ENCODE assay signal across 14 cellular contexts in the genomic region with DNA sequence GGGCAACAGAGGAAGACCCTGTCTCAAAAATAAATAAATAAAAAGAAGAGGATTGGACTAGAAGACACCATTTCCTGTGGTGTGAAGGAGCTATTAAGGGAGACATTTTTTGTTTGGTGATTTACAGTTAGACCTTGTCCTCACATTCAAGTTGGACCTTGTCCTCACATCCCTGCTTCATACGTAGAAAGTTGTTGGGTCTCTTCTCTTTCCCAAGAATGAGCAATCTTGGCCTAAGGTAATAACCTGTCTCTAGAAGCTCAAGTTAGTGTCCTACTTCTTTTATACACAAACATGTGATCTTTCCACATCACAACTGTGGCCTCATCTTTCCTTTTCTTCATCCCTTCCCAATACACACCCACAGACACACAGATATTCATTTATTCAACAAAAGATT. TPM values are rescaled to one million over a fixed set of nuclear protein-coding genes. Genes with fewer than 3 reads are reported as not detected.
DNase-seq lines count a peak whose midpoint lies in the region; ATAC-seq and TF ChIP-seq lines count a peak whose summit lies in the region.
"Had no signal": no experiment of that assay in that cellular context is flagged by ENCODE, and none has a peak within 500 bp of the region (broad histone marks: within the 10 kb centered on the region; RNA-seq: fewer than 3 reads in every experiment).

No MANE protein-coding gene starts in this region.

- H3K4me3 ChIP-seq in Loucy (ENCODE audit: low read length, poor library complexity, severe bottlenecking), result no peak overlapping the region
- H3K4me3 ChIP-seq: GM12878 had no signal

- H3K36me3 ChIP-seq in Loucy (ENCODE audit: insufficient read depth, low read length), result no peaks in the 10 kb centered on the region

- no peaks in the 10 kb centered on the region for H3F3A ChIP-seq in Loucy (ENCODE audit: low read depth)

- CTCF ChIA-PET in activated naive CD4-positive, alpha-beta T cell treated with anti-CD3 and anti-CD28 coated beads, Interleukin-2, amount 10 ng/mL, durations not matched to agents 7 days and 5 days (lab: Charles Lee), result interaction anchor here (0.9 to 1.5 kb wide), 3 partner anchors 9 to 15 kb away, joined by 3 to 5 read pairs (median 5); no protein-coding TSS in a partner anchor

- peaks cover 24% of the 10 kb centered on the region for H3K4me1 ChIP-seq in Loucy (ENCODE audit: insufficient read depth, low read length, poor library complexity, severe bottlenecking)

- 0 out of 2 replicates have a peak overlapping the region, but pooled peaks have one; percentile 32 for H2AFZ ChIP-seq in Loucy (ENCODE audit: low read length)

- no peaks in the 10 kb centered on the region for H3K79me2 ChIP-seq in Loucy (ENCODE audit: insufficient read depth, low read length)

- no peaks in the 10 kb centered on the region for H3K9me2 ChIP-seq in Loucy (replicated peaks; ENCODE audit: low read depth, low read length)

- H4K20me1 ChIP-seq in Loucy (ENCODE audit: insufficient read depth, low read length, poor library complexity, severe bottlenecking), result no peaks in the 10 kb centered on the region

- no peak for TF ChIP-seq CTCF in Loucy (conservative IDR thresholded peaks at IDR 0.05; ENCODE audit: low read length)
- no peak for TF ChIP-seq CTCF in nephron progenitor cell (IDR thresholded peaks at IDR 0.05)
- TF ChIP-seq CTCF in glutamatergic neuron (IDR thresholded peaks at IDR 0.05; ENCODE audit: partially characterized antibody, unreplicated experiment), result no peak

- H3K27ac Mint-ChIP-seq in nephron progenitor cell (peak overlapping the region; percentile 5), immature natural killer cell (no peak overlapping the region), glutamatergic neuron (ENCODE audit: unreplicated experiment) (no peak overlapping the region)
- H3K27ac Mint-ChIP-seq in activated naive CD4-positive, alpha-beta T cell treated with anti-CD3 and anti-CD28 coated beads, Interleukin-2, amount 10 ng/mL, durations not matched to agents 7 days and 5 days, result no peak overlapping the region
- peak overlapping the region in 1 of 2 donors; percentile 58 for H3K27ac Mint-ChIP-seq in activated naive CD4-positive, alpha-beta T cell treated with anti-CD3 and anti-CD28 coated beads, Interleukin-2, amount 50 U/mL, for 72 hours
- H3K27ac Mint-ChIP-seq: B cell; CD4-positive, alpha-beta T cell had no signal

- DNase-seq in epithelial cell of prostate (ENCODE audit: low read depth, low spot score), result no peak
- no peak for DNase-seq in nephron progenitor cell
- DNase-seq in activated naive CD4-positive, alpha-beta T cell treated with anti-CD3 and anti-CD28 coated beads, Interleukin-2, amount 10 ng/mL, durations not matched to agents 7 days and 5 days, result no peak
- no peak for DNase-seq in immature natural killer cell
- no peak for DNase-seq in activated naive CD4-positive, alpha-beta T cell treated with anti-CD3 and anti-CD28 coated beads, Interleukin-2, amount 50 U/mL, for 72 hours (ENCODE audit: low spot score in 2 of 2)
- no peak for DNase-seq in glutamatergic neuron
- DNase-seq: C1 segment of cervical spinal cord; CD4-positive, alpha-beta T cell; DMS79 had no signal

- H3K4me3 Mint-ChIP-seq in nephron progenitor cell (no peak overlapping the region), immature natural killer cell (no peak overlapping the region), glutamatergic neuron (ENCODE audit: unreplicated experiment) (no peak overlapping the region)
- H3K4me3 Mint-ChIP-seq in activated naive CD4-positive, alpha-beta T cell treated with anti-CD3 and anti-CD28 coated beads, Interleukin-2, amount 10 ng/mL, durations not matched to agents 7 days and 5 days, result no peak overlapping the region
- H3K4me3 Mint-ChIP-seq: B cell; CD4-positive, alpha-beta T cell had no signal

- no peak overlapping the region for H3K9ac ChIP-seq in Loucy (ENCODE audit: low read depth, low read length, poor library complexity, severe bottlenecking)

- H3K36me3 Mint-ChIP-seq in nephron progenitor cell (ENCODE audit: low read depth) (no peaks in the 10 kb centered on the region), immature natural killer cell (peaks cover 0 to 5% (median 3%) of the 10 kb centered on the region in 3 donors), glutamatergic neuron (ENCODE audit: unreplicated experiment) (no peaks in the 10 kb centered on the region)
- H3K36me3 Mint-ChIP-seq in activated naive CD4-positive, alpha-beta T cell treated with anti-CD3 and anti-CD28 coated beads, Interleukin-2, amount 10 ng/mL, durations not matched to agents 7 days and 5 days, result peaks cover 7% of the 10 kb centered on the region
- no peaks in the 10 kb centered on the region for H3K36me3 Mint-ChIP-seq in activated naive CD4-positive, alpha-beta T cell treated with anti-CD3 and anti-CD28 coated beads, Interleukin-2, amount 50 U/mL, for 72 hours

- H3K27ac ChIP-seq in epithelial cell of prostate, result peak overlapping the region; percentile 100
- H3K27ac ChIP-seq: HL-60 had no signal

- H3K4me1 Mint-ChIP-seq in nephron progenitor cell (peaks cover 54% of the 10 kb centered on the region), immature natural killer cell (no peaks in the 10 kb centered on the region), glutamatergic neuron (ENCODE audit: low read depth, unreplicated experiment) (no peaks in the 10 kb centered on the region)
- peaks cover 21% of the 10 kb centered on the region for H3K4me1 Mint-ChIP-seq in activated naive CD4-positive, alpha-beta T cell treated with anti-CD3 and anti-CD28 coated beads, Interleukin-2, amount 10 ng/mL, durations not matched to agents 7 days and 5 days

- ATAC-seq in activated naive CD4-positive, alpha-beta T cell treated with anti-CD3 and anti-CD28 coated beads, Interleukin-2, amount 50 U/mL, for 72 hours, result no peak
- ATAC-seq: GM12878, HCT116 had no signal

- no peaks in the 10 kb centered on the region for H3K9me3 ChIP-seq in Loucy (ENCODE audit: insufficient read depth, low read depth, low read length)

- no peak overlapping the region for H3K4me2 ChIP-seq in Loucy (ENCODE audit: low read depth, low read length, poor library complexity, severe bottlenecking)

- H3K9me3 Mint-ChIP-seq in nephron progenitor cell (peaks cover 7% of the 10 kb centered on the region), immature natural killer cell (no peaks in the 10 kb centered on the region), glutamatergic neuron (ENCODE audit: unreplicated experiment) (peaks cover 6% of the 10 kb centered on the region)
- H3K9me3 Mint-ChIP-seq in activated naive CD4-positive, alpha-beta T cell treated with anti-CD3 and anti-CD28 coated beads, Interleukin-2, amount 10 ng/mL, durations not matched to agents 7 days and 5 days, result peaks cover 1% of the 10 kb centered on the region
- H3K9me3 Mint-ChIP-seq in activated naive CD4-positive, alpha-beta T cell treated with anti-CD3 and anti-CD28 coated beads, Interleukin-2, amount 50 U/mL, for 72 hours, result peaks cover 0 to 5% of the 10 kb centered on the region in 2 donors
- H3K9me3 Mint-ChIP-seq: CD4-positive, alpha-beta T cell had no signal

- H3K27me3 ChIP-seq in Loucy (ENCODE audit: insufficient read depth, low read length, poor library complexity, severe bottlenecking), result no peaks in the 10 kb centered on the region

- H3K27me3 Mint-ChIP-seq in nephron progenitor cell (ENCODE audit: low read depth, poor library complexity), result peaks cover 3% of the 10 kb centered on the region
- H3K27me3 Mint-ChIP-seq in activated naive CD4-positive, alpha-beta T cell treated with anti-CD3 and anti-CD28 coated beads, Interleukin-2, amount 10 ng/mL, durations not matched to agents 7 days and 5 days, result no peaks in the 10 kb centered on the region
- peaks cover 0 to 2% (median 0%) of the 10 kb centered on the region in 3 donors for H3K27me3 Mint-ChIP-seq in immature natural killer cell (ENCODE audit: low read depth in 3 of 3)
- H3K27me3 Mint-ChIP-seq in glutamatergic neuron (ENCODE audit: unreplicated experiment), result no peaks in the 10 kb centered on the region
- H3K27me3 Mint-ChIP-seq: B cell; CD4-positive, alpha-beta T cell had no signal

RNA-seq across cellular contexts. Expression of gene APOLD1, which starts 13.0 kb away (rescaled TPM):
- polyA plus RNA-seq in immature natural killer cell, result under 1 TPM in 1 of 3 donors, not detected in 2; 0.34 TPM
- total RNA-seq in activated naive CD4-positive, alpha-beta T cell treated with anti-CD3 and anti-CD28 coated beads, Interleukin-2, amount 50 U/mL, for 72 hours, result 1 to 10 TPM; 5.2 to 6.5 TPM
- 0.86 TPM for total RNA-seq in glutamatergic neuron (ENCODE audit: unreplicated experiment)

RNA-seq across cellular contexts. Expression of gene DDX47, which starts 14.7 kb away (rescaled TPM):
- polyA plus RNA-seq in immature natural killer cell, result 10 to 100 TPM; 39.3 to 62.7 (median 51.1) TPM
- total RNA-seq in activated naive CD4-positive, alpha-beta T cell treated with anti-CD3 and anti-CD28 coated beads, Interleukin-2, amount 50 U/mL, for 72 hours, result 100 to 1,000 TPM in 1 of 2 donors, 10 to 100 TPM in 1; 94.7 to 109 TPM
- total RNA-seq in glutamatergic neuron (ENCODE audit: unreplicated experiment), result 31.0 TPM
